ENCODE assay signal across 13 cellular contexts in the genomic region with DNA sequence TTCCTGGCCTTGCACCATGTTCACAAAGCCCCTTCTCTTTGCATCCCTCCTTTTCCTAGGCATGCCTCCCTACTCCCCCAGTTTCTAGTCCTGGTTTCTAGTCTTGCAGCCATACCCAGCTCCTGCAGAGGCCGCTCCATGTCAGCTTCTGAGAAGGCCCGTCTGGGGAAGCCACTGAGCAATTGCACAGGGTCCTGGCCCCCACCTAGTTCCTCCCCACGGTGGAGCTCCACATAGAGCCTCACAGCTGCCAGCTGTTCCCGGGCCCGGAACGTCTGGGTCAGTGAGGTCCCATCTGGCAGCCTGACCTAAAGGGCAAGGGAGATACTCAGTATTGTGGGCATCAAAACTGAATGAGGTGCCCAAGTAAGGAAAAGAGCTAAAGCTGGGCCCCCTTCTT. TPM values are rescaled to one million over a fixed set of nuclear protein-coding genes. Genes with fewer than 3 reads are reported as not detected.
DNase-seq lines count a peak whose midpoint lies in the region; ATAC-seq, FAIRE-seq and TF ChIP-seq lines count a peak whose summit lies in the region.
"Had no signal": no experiment of that assay in that cellular context is flagged by ENCODE, and none has a peak within 500 bp of the region (broad histone marks: within the 10 kb centered on the region; RNA-seq: fewer than 3 reads in every experiment).

No MANE protein-coding gene starts in this region.

- H3K27me3 Mint-ChIP-seq in activated CD4-positive, alpha-beta T cell treated with anti-CD3 and anti-CD28 coated beads, Interleukin-2, amount 10 ng/mL, durations not matched to agents 24 days and 14 days = no peaks in the 10 kb centered on the region
- H3K27me3 Mint-ChIP-seq in HFFc6 (ENCODE audit: insufficient read depth) = peaks cover 4% of the 10 kb centered on the region; the same call in 1 of the 2 replicates
- H3K27me3 Mint-ChIP-seq in brain = peaks cover 6% of the 10 kb centered on the region
- H3K27me3 Mint-ChIP-seq in osteocyte (ENCODE audit: unreplicated experiment) = no peaks in the 10 kb centered on the region

- H3K27ac Mint-ChIP-seq in activated CD4-positive, alpha-beta T cell treated with anti-CD3 and anti-CD28 coated beads, Interleukin-2, amount 10 ng/mL, durations not matched to agents 24 days and 14 days = no peak overlapping the region
- H3K27ac Mint-ChIP-seq in HFFc6 = peak overlapping the region; percentile 2
- H3K27ac Mint-ChIP-seq in brain = peak overlapping the region in 4 of 5 experiments; percentile 53 to 85 (median 75)
- H3K27ac Mint-ChIP-seq in osteocyte (ENCODE audit: unreplicated experiment) = no peak overlapping the region

- peaks cover 35% of the 10 kb centered on the region for H3K4me1 Mint-ChIP-seq in activated CD4-positive, alpha-beta T cell treated with anti-CD3 and anti-CD28 coated beads, Interleukin-2, amount 10 ng/mL, durations not matched to agents 24 days and 14 days
- H3K4me1 Mint-ChIP-seq in HFFc6 (ENCODE audit: low read depth) = peaks cover 42% of the 10 kb centered on the region
- peaks cover 53% of the 10 kb centered on the region for H3K4me1 Mint-ChIP-seq in brain
- peaks cover 50% of the 10 kb centered on the region for H3K4me1 Mint-ChIP-seq in osteocyte (ENCODE audit: unreplicated experiment)

- no peak for TF ChIP-seq CTCF in HFFc6 (IDR thresholded peaks at IDR 0.05)
- TF ChIP-seq CTCF in brain (conservative IDR thresholded peaks at IDR 0.05) = no peak
- no peak for TF ChIP-seq CTCF in osteocyte (IDR thresholded peaks at IDR 0.05)

- no peak for TF ChIP-seq POLR2A in GM12892 (IDR thresholded peaks at IDR 0.05; ENCODE audit: low read depth, low read length)

- ATAC-seq in HG02588 (IDR thresholded peaks at IDR 0.05; ENCODE audit: unreplicated experiment) = no peak
- ATAC-seq: heart right ventricle had no signal

- H3K9me3 Mint-ChIP-seq in activated CD4-positive, alpha-beta T cell treated with anti-CD3 and anti-CD28 coated beads, Interleukin-2, amount 10 ng/mL, durations not matched to agents 24 days and 14 days = no peaks in the 10 kb centered on the region
- H3K9me3 Mint-ChIP-seq in HFFc6 (no peaks in the 10 kb centered on the region), brain (no peaks in the 10 kb centered on the region), osteocyte (ENCODE audit: unreplicated experiment) (no peaks in the 10 kb centered on the region)

- FAIRE-seq in GM12892 (lab: Jason Lieb, UNC) = no peak

- peaks cover 37% of the 10 kb centered on the region for H3K36me3 Mint-ChIP-seq in activated CD4-positive, alpha-beta T cell treated with anti-CD3 and anti-CD28 coated beads, Interleukin-2, amount 10 ng/mL, durations not matched to agents 24 days and 14 days (ENCODE audit: low read depth)
- H3K36me3 Mint-ChIP-seq in HFFc6 (ENCODE audit: low read depth) (peaks cover 16% of the 10 kb centered on the region), brain (peaks cover 36% of the 10 kb centered on the region), osteocyte (ENCODE audit: unreplicated experiment) (peaks cover 21% of the 10 kb centered on the region)

- H3K4me3 Mint-ChIP-seq in activated CD4-positive, alpha-beta T cell treated with anti-CD3 and anti-CD28 coated beads, Interleukin-2, amount 10 ng/mL, durations not matched to agents 24 days and 14 days = peak overlapping the region; percentile 85
- H3K4me3 Mint-ChIP-seq in HFFc6 (no peak overlapping the region; the same call in 1 of the 2 replicates), brain (peak overlapping the region; percentile 87 to 93 (median 90)), osteocyte (ENCODE audit: unreplicated experiment) (peak overlapping the region; percentile 50)

- DNase-seq in activated CD4-positive, alpha-beta T cell treated with anti-CD3 and anti-CD28 coated beads, Interleukin-2, amount 10 ng/mL, durations not matched to agents 24 days and 14 days = no peak
- DNase-seq in activated CD4-positive, alpha-beta T cell treated with anti-CD3 and anti-CD28 coated beads for 48 hours = no peak
- no peak for DNase-seq in HFFc6
- no peak for DNase-seq in osteocyte (ENCODE audit: extremely low spot score, unreplicated experiment)
- no peak for DNase-seq in GM12892 (ENCODE audit: insufficient read length)
- DNase-seq in cortex of kidney (lab: John Stamatoyannopoulos, UW) = no peak
- DNase-seq: effector CD8-positive, alpha-beta T cell; heart right ventricle; NCI-H446; Right ventricle myocardium superior; stimulated activated CD4-positive, alpha-beta T cell treated with anti-CD3 and anti-CD28 coated beads, Interleukin-4, amount 100 ng/mL, for 1 hour had no signal

- intact Hi-C loops in activated CD4-positive, alpha-beta T cell treated with anti-CD3 and anti-CD28 coated beads, Interleukin-2, amount 10 ng/mL, durations not matched to agents 24 days and 14 days (cut with micrococcal nuclease) = loop anchor here (10.0 kb wide), 1 partner anchor 252 kb away; no protein-coding TSS in a partner anchor

RNA-seq across cellular contexts. Expression of gene UBXN1, which starts 2.2 kb away (rescaled TPM):
- total RNA-seq in activated CD4-positive, alpha-beta T cell treated with anti-CD3 and anti-CD28 coated beads, Interleukin-2, amount 10 ng/mL, durations not matched to agents 24 days and 14 days = 118 and 121 TPM in 2 replicates
- total RNA-seq in HFFc6 (2021; fragmentation: NEBNext Ultra II Directional; extraction: Animal tissue kit (Norgen Biotek cat#: 25700)) = 100 to 1,000 TPM in 3 of 6 experiments, 10 to 100 TPM in 3; 85.2 to 114 (median 96.5) TPM
- polyA plus RNA-seq in brain (ENCODE audit: insufficient read depth, low read depth, low replicate concordance) = 334 TPM
- total RNA-seq in osteocyte = 132 and 161 TPM in 2 replicates
- 101 TPM for polyA plus RNA-seq in GM12892 (2012; ENCODE audit: missing spikeins)

RNA-seq across cellular contexts. Expression of gene LBHD1, which starts 4.6 kb away (rescaled TPM):
- total RNA-seq in activated CD4-positive, alpha-beta T cell treated with anti-CD3 and anti-CD28 coated beads, Interleukin-2, amount 10 ng/mL, durations not matched to agents 24 days and 14 days = 21.5 and 23.0 TPM in 2 replicates
- 1 to 10 TPM; 2.8 to 4.5 (median 3.7) TPM for total RNA-seq in HFFc6 (2021; fragmentation: NEBNext Ultra II Directional; extraction: Animal tissue kit (Norgen Biotek cat#: 25700))
- polyA plus RNA-seq in brain (ENCODE audit: insufficient read depth, low read depth, low replicate concordance) = 2.3 TPM
- 7.3 and 9.1 TPM in 2 replicates for total RNA-seq in osteocyte
- polyA plus RNA-seq in GM12892 (2012; ENCODE audit: missing spikeins) = 10.4 TPM

RNA-seq across cellular contexts. Expression of gene UQCC3, which starts 5.2 kb away (rescaled TPM):
- total RNA-seq in activated CD4-positive, alpha-beta T cell treated with anti-CD3 and anti-CD28 coated beads, Interleukin-2, amount 10 ng/mL, durations not matched to agents 24 days and 14 days = 8.6 and 9.4 TPM in 2 replicates
- 10 to 100 TPM in 5 of 6 experiments, 1 to 10 TPM in 1; 9.8 to 14.2 (median 11.3) TPM for total RNA-seq in HFFc6 (2021; fragmentation: NEBNext Ultra II Directional; extraction: Animal tissue kit (Norgen Biotek cat#: 25700))
- polyA plus RNA-seq in brain (ENCODE audit: insufficient read depth, low read depth, low replicate concordance) = 13.5 TPM
- 6.3 and 6.8 TPM in 2 replicates for total RNA-seq in osteocyte
- 3.3 TPM for polyA plus RNA-seq in GM12892 (2012; ENCODE audit: missing spikeins)

RNA-seq across cellular contexts. Expression of gene CSKMT, which starts 11.6 kb away (rescaled TPM):
- total RNA-seq in activated CD4-positive, alpha-beta T cell treated with anti-CD3 and anti-CD28 coated beads, Interleukin-2, amount 10 ng/mL, durations not matched to agents 24 days and 14 days = 59.5 and 60.9 TPM in 2 replicates
- total RNA-seq in HFFc6 (2021; fragmentation: NEBNext Ultra II Directional; extraction: Animal tissue kit (Norgen Biotek cat#: 25700)) = 10 to 100 TPM; 12.3 to 23.6 (median 17.2) TPM
- polyA plus RNA-seq in brain (ENCODE audit: insufficient read depth, low read depth, low replicate concordance) = 7.9 TPM
- 19.4 and 27.3 TPM in 2 replicates for total RNA-seq in osteocyte
- polyA plus RNA-seq in GM12892 (2012; ENCODE audit: missing spikeins) = 21.9 TPM

RNA-seq across cellular contexts. Expression of gene C11orf98, which starts 11.7 kb away (rescaled TPM):
- 143 and 147 TPM in 2 replicates for total RNA-seq in activated CD4-positive, alpha-beta T cell treated with anti-CD3 and anti-CD28 coated beads, Interleukin-2, amount 10 ng/mL, durations not matched to agents 24 days and 14 days
- total RNA-seq in HFFc6 (2021; fragmentation: NEBNext Ultra II Directional; extraction: Animal tissue kit (Norgen Biotek cat#: 25700)) = 10 to 100 TPM; 56.1 to 74.6 (median 64.8) TPM
- 103 TPM for polyA plus RNA-seq in brain (ENCODE audit: insufficient read depth, low read depth, low replicate concordance)
- 53.6 and 56.3 TPM in 2 replicates for total RNA-seq in osteocyte
- 105 TPM for polyA plus RNA-seq in GM12892 (2012; ENCODE audit: missing spikeins)

Comparison
In these comparisons a context has a peak if more than half of its experiments do, and no peak if none do; other contexts are left out.
1. H3K27ac Mint-ChIP-seq: peak in HFFc6 (single experiment) and brain (4 of 5); none in activated CD4-positive, alpha-beta T cell treated with anti-CD3 and anti-CD28 coated beads, Interleukin-2, amount 10 ng/mL, durations not matched to agents 24 days and 14 days (single experiment) and osteocyte (single experiment).